ENCODE assay signal across 30 cellular contexts in the genomic region with DNA sequence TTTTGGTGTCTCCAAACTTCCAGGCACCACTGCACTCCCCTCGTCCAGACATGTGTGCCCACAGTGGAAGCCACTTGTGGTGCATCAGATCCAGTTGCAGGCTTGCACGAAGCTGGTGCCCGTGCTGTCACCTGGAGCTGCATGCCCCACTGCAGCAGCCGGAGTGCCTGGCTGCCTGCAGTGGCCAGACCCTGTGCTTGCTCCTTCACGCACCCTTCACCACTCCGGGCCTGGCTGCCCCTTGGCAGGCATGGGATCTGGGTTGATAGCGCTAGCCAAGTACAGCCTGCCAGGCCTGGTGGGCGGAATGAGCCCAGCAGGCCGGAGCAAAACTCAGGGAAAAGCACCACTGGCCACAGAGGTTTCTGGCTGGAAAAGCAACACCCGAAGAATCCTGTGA. TPM values are rescaled to one million over a fixed set of nuclear protein-coding genes. Genes with fewer than 3 reads are reported as not detected.
"Had no signal": no experiment of that assay in that cellular context is flagged by ENCODE, and none has a peak within 500 bp of the region (broad histone marks: within the 10 kb centered on the region; RNA-seq: fewer than 3 reads in every experiment).

No MANE protein-coding gene starts in this region.

- H3K4me3 ChIP-seq: adrenal gland, ascending aorta, breast epithelium, cardiac muscle cell, colonic mucosa, esophagus squamous epithelium, gastroesophageal sphincter had no signal

- H3K4me1 ChIP-seq: ascending aorta, breast epithelium, colonic mucosa, esophagus squamous epithelium, gastroesophageal sphincter had no signal

- H3K36me3 Mint-ChIP-seq: activated CD4-positive, alpha-beta memory T cell treated with anti-CD3 and anti-CD28 coated beads for 36 hours; activated naive CD4-positive, alpha-beta T cell treated with anti-CD3 and anti-CD28 coated beads, Interleukin-2, amount 50 U/mL, for 24 hours; activated naive CD8-positive, alpha-beta T cell treated with anti-CD3 and anti-CD28 coated beads for 36 hours; brain had no signal

- H3K4me1 Mint-ChIP-seq: activated CD4-positive, alpha-beta T cell treated with anti-CD3 and anti-CD28 coated beads for 36 hours; activated CD4-positive, alpha-beta T cell treated with anti-CD3 and anti-CD28 coated beads, Interleukin-2, amount 10 ng/mL, durations not matched to agents 24 days and 14 days; activated naive CD4-positive, alpha-beta T cell treated with anti-CD3 and anti-CD28 coated beads, Interleukin-2, amount 50 U/mL, for 24 hours; activated naive CD8-positive, alpha-beta T cell treated with anti-CD3 and anti-CD28 coated beads for 36 hours; activated naive CD8-positive, alpha-beta T cell treated with anti-CD3 and anti-CD28 coated beads, Interleukin-2, amount 50 U/mL, for 24 hours; activated T-helper 17 cell treated with anti-CD3 and anti-CD28 coated beads, Interleukin-2, amount 50 U/mL, for 72 hours; brain had no signal

- H3K27ac ChIP-seq: adrenal gland, ascending aorta, breast epithelium, cardiac muscle cell, colonic mucosa, epithelial cell of prostate, esophagus squamous epithelium, gastroesophageal sphincter had no signal

- H3K27me3 Mint-ChIP-seq: activated CD4-positive, alpha-beta T cell treated with anti-CD3 and anti-CD28 coated beads, Interleukin-2, amount 10 ng/mL, durations not matched to agents 24 days and 14 days had no signal

- H3K9me3 ChIP-seq: adrenal gland, ascending aorta, breast epithelium, colonic mucosa, esophagus squamous epithelium, gastroesophageal sphincter had no signal

- H3K36me3 ChIP-seq: adrenal gland, ascending aorta, breast epithelium, cardiac muscle cell, colonic mucosa, esophagus squamous epithelium, gastroesophageal sphincter had no signal

- H3K27ac Mint-ChIP-seq: activated CD4-positive, alpha-beta memory T cell treated with anti-CD3 and anti-CD28 coated beads for 36 hours; activated CD4-positive, alpha-beta T cell treated with anti-CD3 and anti-CD28 coated beads for 36 hours; activated CD4-positive, alpha-beta T cell treated with anti-CD3 and anti-CD28 coated beads, Interleukin-2, amount 10 ng/mL, durations not matched to agents 24 days and 14 days; activated CD8-positive, alpha-beta T cell treated with anti-CD3 and anti-CD28 coated beads, Interleukin-2, amount 10 ng/mL, durations not matched to agents 7 days and 5 days; activated naive CD4-positive, alpha-beta T cell treated with anti-CD3 and anti-CD28 coated beads for 36 hours; activated naive CD4-positive, alpha-beta T cell treated with anti-CD3 and anti-CD28 coated beads, Interleukin-2, amount 50 U/mL, for 24 hours; activated naive CD8-positive, alpha-beta T cell treated with anti-CD3 and anti-CD28 coated beads for 36 hours; activated naive CD8-positive, alpha-beta T cell treated with anti-CD3 and anti-CD28 coated beads, Interleukin-2, amount 50 U/mL, for 24 hours; activated T-helper 17 cell treated with anti-CD3 and anti-CD28 coated beads, Interleukin-2, amount 50 U/mL, for 72 hours; brain had no signal

- H3K27me3 ChIP-seq: adrenal gland, ascending aorta, cardiac muscle cell, colonic mucosa, esophagus squamous epithelium, gastroesophageal sphincter had no signal

- H3K9me3 Mint-ChIP-seq: activated CD4-positive, alpha-beta memory T cell treated with anti-CD3 and anti-CD28 coated beads for 36 hours; activated CD4-positive, alpha-beta T cell treated with anti-CD3 and anti-CD28 coated beads, Interleukin-2, amount 10 ng/mL, durations not matched to agents 24 days and 14 days; activated naive CD4-positive, alpha-beta T cell treated with anti-CD3 and anti-CD28 coated beads for 36 hours; activated naive CD4-positive, alpha-beta T cell treated with anti-CD3 and anti-CD28 coated beads, Interleukin-2, amount 50 U/mL, for 24 hours; activated naive CD8-positive, alpha-beta T cell treated with anti-CD3 and anti-CD28 coated beads for 36 hours; activated naive CD8-positive, alpha-beta T cell treated with anti-CD3 and anti-CD28 coated beads, Interleukin-2, amount 50 U/mL, for 24 hours; activated T-cell treated with anti-CD3 and anti-CD28 coated beads, Interleukin-2, amount 50 U/mL, for 4 hours; activated T-helper 17 cell treated with anti-CD3 and anti-CD28 coated beads, Interleukin-2, amount 50 U/mL, for 72 hours; brain had no signal

- DNase-seq: activated CD4-positive, alpha-beta memory T cell treated with anti-CD3 and anti-CD28 coated beads for 36 hours; activated CD4-positive, alpha-beta T cell treated with anti-CD3 and anti-CD28 coated beads for 36 hours; activated CD4-positive, alpha-beta T cell treated with anti-CD3 and anti-CD28 coated beads, Interleukin-2, amount 10 ng/mL, durations not matched to agents 24 days and 14 days; activated CD4-positive, CD25-positive, alpha-beta regulatory T cell; activated CD4-positive, CD25-positive, alpha-beta regulatory T cell treated with anti-CD3 and anti-CD28 coated beads, Interleukin-2, amount 50 U/mL, for 72 hours; activated CD8-positive, alpha-beta T cell treated with anti-CD3 and anti-CD28 coated beads, Interleukin-2, amount 10 ng/mL, durations not matched to agents 7 days and 5 days; activated effector memory CD4-positive, alpha-beta T cell treated with Interleukin-2 at 50 U/mL for 16 hours; activated naive CD4-positive, alpha-beta T cell treated with anti-CD3 and anti-CD28 coated beads for 36 hours; activated naive CD8-positive, alpha-beta T cell treated with anti-CD3 and anti-CD28 coated beads for 36 hours; activated naive CD8-positive, alpha-beta T cell treated with anti-CD3 and anti-CD28 coated beads, Interleukin-2, amount 50 U/mL, for 24 hours; activated T-cell treated with anti-CD3 and anti-CD28 coated beads, Interleukin-2, amount 50 U/mL, for 4 hours; adrenal gland; central memory CD4-positive, alpha-beta T cell; cerebellar nuclear complex; colonic mucosa; effector CD8-positive, alpha-beta T cell; esophagus squamous epithelium; foreskin melanocyte; T-helper 2 cell had no signal

- H3K4me3 Mint-ChIP-seq: activated CD4-positive, alpha-beta memory T cell treated with anti-CD3 and anti-CD28 coated beads for 36 hours; activated CD4-positive, alpha-beta T cell treated with anti-CD3 and anti-CD28 coated beads for 36 hours; activated CD4-positive, alpha-beta T cell treated with anti-CD3 and anti-CD28 coated beads, Interleukin-2, amount 10 ng/mL, durations not matched to agents 24 days and 14 days; activated CD8-positive, alpha-beta T cell treated with anti-CD3 and anti-CD28 coated beads, Interleukin-2, amount 10 ng/mL, durations not matched to agents 7 days and 5 days; activated naive CD4-positive, alpha-beta T cell treated with anti-CD3 and anti-CD28 coated beads for 36 hours; activated naive CD4-positive, alpha-beta T cell treated with anti-CD3 and anti-CD28 coated beads, Interleukin-2, amount 50 U/mL, for 24 hours; activated naive CD8-positive, alpha-beta T cell treated with anti-CD3 and anti-CD28 coated beads for 36 hours; activated naive CD8-positive, alpha-beta T cell treated with anti-CD3 and anti-CD28 coated beads, Interleukin-2, amount 50 U/mL, for 24 hours; activated T-cell treated with anti-CD3 and anti-CD28 coated beads, Interleukin-2, amount 50 U/mL, for 4 hours; activated T-helper 17 cell treated with anti-CD3 and anti-CD28 coated beads, Interleukin-2, amount 50 U/mL, for 72 hours; brain had no signal

- ATAC-seq: activated CD4-positive, alpha-beta T cell treated with anti-CD3 and anti-CD28 coated beads for 36 hours; activated CD8-positive, alpha-beta T cell treated with anti-CD3 and anti-CD28 coated beads, Interleukin-2, amount 10 ng/mL, durations not matched to agents 7 days and 5 days; activated naive CD8-positive, alpha-beta T cell treated with anti-CD3 and anti-CD28 coated beads, Interleukin-2, amount 50 U/mL, for 24 hours; activated T-cell treated with anti-CD3 and anti-CD28 coated beads, Interleukin-2, amount 50 U/mL, for 4 hours; activated T-helper 17 cell treated with anti-CD3 and anti-CD28 coated beads, Interleukin-2, amount 50 U/mL, for 72 hours; gastroesophageal sphincter had no signal

- FAIRE-seq: endometrium, endothelial cell of umbilical vein had no signal

RNA-seq across cellular contexts. Expression of gene SHISA3, which starts 50.2 kb away (rescaled TPM):
- total RNA-seq: activated T-helper 17 cell treated with anti-CD3 and anti-CD28 coated beads, Interleukin-2, amount 50 U/mL, for 72 hours; fibroblast of villous mesenchyme had no signal
